ENCODE assay signal across 10 cellular contexts in genomic region chr10:132961-133898, GRCh38. TPM values are rescaled to one million over a fixed set of nuclear protein-coding genes. Genes with fewer than 3 reads are reported as not detected.
DNase-seq lines count a peak whose midpoint lies in the region; ATAC-seq and TF ChIP-seq lines count a peak whose summit lies in the region.
"Had no signal": no experiment of that assay in that cellular context is flagged by ENCODE, and none has a peak within 500 bp of the region (broad histone marks: within the 10 kb centered on the region; RNA-seq: fewer than 3 reads in every experiment).

No MANE protein-coding gene starts in this region.

- H3K4me1 ChIP-seq in Panc1 (ENCODE audit: control insufficient read depth, insufficient read depth, low read length), result peaks cover 26% of the 10 kb centered on the region
- peaks cover 27% of the 10 kb centered on the region for H3K4me1 ChIP-seq in psoas muscle
- H3K4me1 ChIP-seq in upper lobe of left lung, result peaks cover 26 to 32% (median 28%) of the 10 kb centered on the region in 4 donors

- CTCF ChIA-PET in Panc1 (lab: Charles Lee), result no interaction called here

- no peak for TF ChIP-seq POLR2A in upper lobe of left lung (IDR thresholded peaks at IDR 0.05)

- POLR2A ChIA-PET in Panc1 (lab: Charles Lee), result no interaction called here

- 65 to 70% (median 66%) methylated on average over 10 of the region's 10 CpGs for WGBS in psoas muscle, 3 donors
- WGBS in upper lobe of left lung, 2 donors, result 72% methylated on average over 10 of the region's 10 CpGs

- H3K4me3 ChIP-seq in Panc1 (ENCODE audit: low read depth in 2 of 2, low read length in 2 of 2) (peak overlapping the region; percentile 50 to 73; a peak in 3 of 4 replicates), psoas muscle (peak overlapping the region; percentile 85), upper lobe of left lung (no peak overlapping the region)

- TF ChIP-seq CTCF in Panc1 (IDR thresholded peaks at IDR 0.05), result no peak
- TF ChIP-seq CTCF in psoas muscle (IDR thresholded peaks at IDR 0.05), result no peak
- TF ChIP-seq CTCF in upper lobe of left lung (IDR thresholded peaks at IDR 0.05), result no peak

- no TSS peak for BruUV-seq in Panc1 (replicated peaks; lab: Mats Ljungman, UMichigan)

- TF ChIP-seq EP300 in upper lobe of left lung (IDR thresholded peaks at IDR 0.05), result no peak

- DNase-seq in NCI-H446 treated with DMSO at 0.1 percent for 48 hours (lab: John Stamatoyannopoulos, UW) (peak; percentile 18), NCI-H446 (lab: John Stamatoyannopoulos, UW) (no peak), Panc1 (ENCODE audit: low read depth, low spot score) (no peak), epidermal melanocyte (ENCODE audit: insufficient read length, low spot score) (peak; percentile 25), psoas muscle (no peak), upper lobe of left lung (no peak), NCI-H2196 treated with DMSO at 0.1 percent for 48 hours (lab: John Stamatoyannopoulos, UW; ENCODE audit: unreplicated experiment) (no peak)
- no peak for DNase-seq in stimulated activated naive CD4-positive, alpha-beta T cell (lab: John Stamatoyannopoulos, UW)
- DNase-seq: effector CD4-positive, alpha-beta T cell; stimulated activated CD8-positive, alpha-beta memory T cell treated with anti-CD3 and anti-CD28 coated beads, Interleukin-4, amount 100 ng/mL, for 48 hours had no signal

- H3K9me3 ChIP-seq in Panc1 (ENCODE audit: control insufficient read depth, insufficient read depth, low read depth, low read length) (no peaks in the 10 kb centered on the region), psoas muscle (no peaks in the 10 kb centered on the region), upper lobe of left lung (no peaks in the 10 kb centered on the region)

- intact Hi-C loops in Panc1 (cut with micrococcal nuclease; ENCODE audit: unreplicated experiment) (no loop called here), psoas muscle (cut with DNase I) (no loop called here)

- in situ Hi-C loops in Panc1 (cut with HindIII; ENCODE audit: low pct_unique_long_range_greater_than_20kb, low sequenced_read_pairs), result no loop called here

- no peak for ATAC-seq in Panc1
- peak in 1 of 4 donors; percentile 36 for ATAC-seq in psoas muscle
- no peak for ATAC-seq in upper lobe of left lung (ENCODE audit: low FRiP score in 2 of 2)

- peak overlapping the region; percentile 81 for H3K27ac ChIP-seq in Panc1 (ENCODE audit: low read length)
- H3K27ac ChIP-seq in psoas muscle, result peak overlapping the region; percentile 96
- peak overlapping the region in 1 of 4 donors; percentile 99 for H3K27ac ChIP-seq in upper lobe of left lung

- H3K27me3 ChIP-seq in Panc1 (ENCODE audit: control insufficient read depth, insufficient read depth, low read length), result no peaks in the 10 kb centered on the region
- H3K27me3 ChIP-seq in psoas muscle (ENCODE audit: insufficient read depth in 3 of 3, low read length in 2 of 3), result no peaks in the 10 kb centered on the region
- peaks cover 0 to 3% (median 0%) of the 10 kb centered on the region in 4 donors for H3K27me3 ChIP-seq in upper lobe of left lung

- H3K36me3 ChIP-seq in Panc1 (ENCODE audit: control insufficient read depth, insufficient read depth, low read length), result no peaks in the 10 kb centered on the region
- H3K36me3 ChIP-seq in psoas muscle (ENCODE audit: insufficient read depth in 1 of 2, low read depth in 1 of 2), result no peaks in the 10 kb centered on the region
- no peaks in the 10 kb centered on the region for H3K36me3 ChIP-seq in upper lobe of left lung

RNA-seq across cellular contexts. Expression of gene ZMYND11, which starts 2.0 kb away (rescaled TPM):
- total RNA-seq in Panc1 (2021; ENCODE audit: unreplicated experiment) (37.5 TPM), psoas muscle (10 to 100 TPM; 58.4 to 75.9 (median 61.8) TPM), upper lobe of left lung (10 to 100 TPM; 46.1 to 76.5 (median 63.4) TPM)
- polyA plus RNA-seq in Panc1 (2012; ENCODE audit: insufficient read length), result 21.7 TPM
- 10 to 100 TPM; 27.2 to 69.8 (median 34.3) TPM for polyA plus RNA-seq in psoas muscle

Comparison
In these comparisons a context has a peak if more than half of its experiments do, and no peak if none do; other contexts are left out.
1. DNase-seq: peak in NCI-H446 treated with DMSO at 0.1 percent for 48 hours (single experiment) and epidermal melanocyte (single experiment); none in NCI-H446 (0 of 2), Panc1 (single experiment), psoas muscle (0 of 2), upper lobe of left lung (0 of 2), NCI-H2196 treated with DMSO at 0.1 percent for 48 hours (single experiment) and stimulated activated naive CD4-positive, alpha-beta T cell (0 of 6).
2. H3K4me3 ChIP-seq: peak in Panc1 (2 of 2) and psoas muscle (single experiment); none in upper lobe of left lung (0 of 4).